20 cellular contexts compared by ENCODE assay signal in the genomic region with DNA sequence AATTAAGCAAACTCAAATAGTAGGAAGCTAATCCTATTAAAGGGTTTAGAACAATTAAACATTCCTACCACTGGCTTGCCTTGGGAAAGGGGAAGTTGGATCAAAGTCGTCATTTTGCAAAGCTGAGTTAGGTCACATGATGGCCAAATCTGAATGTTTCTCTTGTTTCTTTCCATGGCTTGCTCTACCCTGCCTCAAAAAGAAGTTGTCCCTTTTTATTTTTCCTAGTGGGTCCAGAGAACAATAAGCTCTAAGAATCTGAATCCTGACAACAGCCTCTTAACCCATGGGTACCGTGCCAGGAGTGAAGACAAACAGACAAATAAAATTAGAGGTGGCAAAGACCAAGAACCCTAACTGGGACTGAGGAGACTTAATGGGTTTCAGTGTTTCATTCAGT. TPM values are rescaled to one million over a fixed set of nuclear protein-coding genes. Genes with fewer than 3 reads are reported as not detected.
"Had no signal": no experiment of that assay in that cellular context is flagged by ENCODE, and none has a peak within 500 bp of the region (broad histone marks: within the 10 kb centered on the region; RNA-seq: fewer than 3 reads in every experiment).

No MANE protein-coding gene starts in this region.

- H3K9me3 Mint-ChIP-seq: nephron progenitor cell; stimulated activated naive CD8-positive, alpha-beta T cell treated with anti-CD3 and anti-CD28 coated beads, Interleukin-15, amount 100 ng/mL, for 72 hours; T-cell had no signal

- DNase-seq: activated CD4-positive, alpha-beta T cell treated with anti-CD3 and anti-CD28 coated beads for 1 hour; activated CD4-positive, alpha-beta T cell treated with anti-CD3 and anti-CD28 coated beads, Interleukin-2, amount 50 U/mL, for 48 hours; activated naive CD4-positive, alpha-beta T cell treated with anti-CD3 and anti-CD28 coated beads, Interleukin-2, amount 50 U/mL, for 16 hours; central memory CD4-positive, alpha-beta T cell; effector CD8-positive, alpha-beta T cell; esophagus squamous epithelium; glutamatergic neuron; kidney glomerular epithelial cell; nephron progenitor cell; sigmoid colon; spleen; stimulated activated naive CD8-positive, alpha-beta T cell treated with anti-CD3 and anti-CD28 coated beads, Interleukin-15, amount 100 ng/mL, for 72 hours; T-cell; thyroid gland; uterus had no signal

- H3K27me3 Mint-ChIP-seq: stimulated activated naive CD8-positive, alpha-beta T cell treated with anti-CD3 and anti-CD28 coated beads, Interleukin-15, amount 100 ng/mL, for 72 hours; T-cell had no signal

- H3K4me3 Mint-ChIP-seq: nephron progenitor cell; stimulated activated naive CD8-positive, alpha-beta T cell treated with anti-CD3 and anti-CD28 coated beads, Interleukin-15, amount 100 ng/mL, for 72 hours; T-cell had no signal

- H3K27ac Mint-ChIP-seq: T-cell had no signal

- ATAC-seq: stimulated activated naive CD8-positive, alpha-beta T cell treated with anti-CD3 and anti-CD28 coated beads, Interleukin-15, amount 100 ng/mL, for 72 hours; T-cell had no signal

- H3K4me1 Mint-ChIP-seq: stimulated activated naive CD8-positive, alpha-beta T cell treated with anti-CD3 and anti-CD28 coated beads, Interleukin-15, amount 100 ng/mL, for 72 hours; T-cell had no signal

RNA-seq across cellular contexts. Expression of a gene that starts 26.2 kb away (rescaled TPM):
- total RNA-seq: endothelial cell of umbilical vein, fibroblast of villous mesenchyme, lower leg skin, osteocyte, pulmonary artery endothelial cell, sigmoid colon, spleen, T-cell, thyroid gland, uterus had no signal
